ENCODE assay signal across 1 cellular context in the genomic region with DNA sequence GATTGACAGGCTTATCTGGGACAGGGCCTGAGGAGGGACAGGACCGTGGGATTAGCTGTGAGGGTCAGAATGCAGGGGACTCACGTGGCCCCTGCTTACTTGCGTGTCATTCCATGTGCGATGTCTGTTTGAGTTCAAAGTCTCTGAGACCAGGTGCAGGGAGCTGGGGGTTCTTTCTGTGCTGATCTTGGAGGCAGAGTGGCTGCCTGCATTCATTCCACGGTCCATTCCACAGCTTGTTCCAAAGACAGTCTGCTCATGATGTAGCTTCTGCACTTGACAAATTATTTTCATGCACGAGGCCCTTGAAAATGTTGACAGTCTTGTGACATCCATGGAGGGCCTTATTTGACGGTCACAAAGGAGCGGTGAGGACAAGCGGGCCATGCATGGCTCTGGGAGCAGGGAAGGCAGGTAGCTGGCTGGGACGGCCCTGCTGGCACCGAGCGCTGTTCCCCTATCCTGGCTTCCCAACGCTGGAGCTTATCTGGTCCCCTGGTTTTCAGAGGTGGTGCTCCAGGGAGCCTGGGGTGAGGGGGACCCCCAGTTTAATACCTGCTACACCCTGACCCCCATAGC.
TF ChIP-seq lines count a peak whose summit lies in the region.

No MANE protein-coding gene starts in this region.

TF ChIP-seq in HepG2, 621 proteins besides CTCF, POLR2A, EP300 and RAD21 (continued from another document and continues in another):
- TF ChIP-seq AHDC1 (CRISPR knock-in tag; IDR thresholded peaks at IDR 0.05; ENCODE audit: borderline replicate concordance) (no peak; the same call in 1 of the 2 replicates), ZNF446 (CRISPR knock-in tag; IDR thresholded peaks at IDR 0.05) (no peak), RXRA (CRISPR knock-in tag; IDR thresholded peaks at IDR 0.05) (peak; percentile 88; the same call in 1 of the 2 replicates), XRCC5 (optimal IDR thresholded peaks at IDR 0.05; ENCODE audit: low read length) (peak; percentile 87), ZKSCAN8 (CRISPR knock-in tag; IDR thresholded peaks at IDR 0.05; ENCODE audit: borderline replicate concordance) (peak; percentile 78; the same call in 1 of the 2 replicates), MATR3 (CRISPR knock-in tag; IDR thresholded peaks at IDR 0.05) (no peak), TCF7 (IDR thresholded peaks at IDR 0.05; ENCODE audit: low read depth) (no peak), NCOR1 (IDR thresholded peaks at IDR 0.05; ENCODE audit: borderline replicate concordance, low read length) (peak; percentile 65; the same call in 1 of the 2 replicates), ZNF354B (CRISPR knock-in tag; IDR thresholded peaks at IDR 0.05) (no peak), IKZF4 (CRISPR knock-in tag; IDR thresholded peaks at IDR 0.05; ENCODE audit: borderline replicate concordance, low read depth, not compliant biosample characterization) (no peak), TP53 (CRISPR knock-in tag; conservative IDR thresholded peaks at IDR 0.05) (no peak), ZSCAN25 (CRISPR knock-in tag; IDR thresholded peaks at IDR 0.05) (peak; percentile 66; the same call in 1 of the 2 replicates), ZNF432 (CRISPR knock-in tag; IDR thresholded peaks at IDR 0.05; ENCODE audit: borderline replicate concordance) (no peak), SNRNP70 (IDR thresholded peaks at IDR 0.05; ENCODE audit: low read depth, low read length) (no peak), ZNF337 (CRISPR knock-in tag; IDR thresholded peaks at IDR 0.05; ENCODE audit: borderline replicate concordance, low read depth) (no peak), NR2F6 (IDR thresholded peaks at IDR 0.05) (peak; percentile 72), NR2F6 (CRISPR knock-in tag; IDR thresholded peaks at IDR 0.05) (peak; percentile 84), IRX3 (CRISPR knock-in tag; IDR thresholded peaks at IDR 0.05; ENCODE audit: borderline replicate concordance, low read depth) (no peak; the same call in none of the 2 replicates), KDM3A (CRISPR knock-in tag; IDR thresholded peaks at IDR 0.05; ENCODE audit: low read depth) (peak; percentile 36; the same call in 1 of the 2 replicates)
- TF ChIP-seq, protein P1, sequence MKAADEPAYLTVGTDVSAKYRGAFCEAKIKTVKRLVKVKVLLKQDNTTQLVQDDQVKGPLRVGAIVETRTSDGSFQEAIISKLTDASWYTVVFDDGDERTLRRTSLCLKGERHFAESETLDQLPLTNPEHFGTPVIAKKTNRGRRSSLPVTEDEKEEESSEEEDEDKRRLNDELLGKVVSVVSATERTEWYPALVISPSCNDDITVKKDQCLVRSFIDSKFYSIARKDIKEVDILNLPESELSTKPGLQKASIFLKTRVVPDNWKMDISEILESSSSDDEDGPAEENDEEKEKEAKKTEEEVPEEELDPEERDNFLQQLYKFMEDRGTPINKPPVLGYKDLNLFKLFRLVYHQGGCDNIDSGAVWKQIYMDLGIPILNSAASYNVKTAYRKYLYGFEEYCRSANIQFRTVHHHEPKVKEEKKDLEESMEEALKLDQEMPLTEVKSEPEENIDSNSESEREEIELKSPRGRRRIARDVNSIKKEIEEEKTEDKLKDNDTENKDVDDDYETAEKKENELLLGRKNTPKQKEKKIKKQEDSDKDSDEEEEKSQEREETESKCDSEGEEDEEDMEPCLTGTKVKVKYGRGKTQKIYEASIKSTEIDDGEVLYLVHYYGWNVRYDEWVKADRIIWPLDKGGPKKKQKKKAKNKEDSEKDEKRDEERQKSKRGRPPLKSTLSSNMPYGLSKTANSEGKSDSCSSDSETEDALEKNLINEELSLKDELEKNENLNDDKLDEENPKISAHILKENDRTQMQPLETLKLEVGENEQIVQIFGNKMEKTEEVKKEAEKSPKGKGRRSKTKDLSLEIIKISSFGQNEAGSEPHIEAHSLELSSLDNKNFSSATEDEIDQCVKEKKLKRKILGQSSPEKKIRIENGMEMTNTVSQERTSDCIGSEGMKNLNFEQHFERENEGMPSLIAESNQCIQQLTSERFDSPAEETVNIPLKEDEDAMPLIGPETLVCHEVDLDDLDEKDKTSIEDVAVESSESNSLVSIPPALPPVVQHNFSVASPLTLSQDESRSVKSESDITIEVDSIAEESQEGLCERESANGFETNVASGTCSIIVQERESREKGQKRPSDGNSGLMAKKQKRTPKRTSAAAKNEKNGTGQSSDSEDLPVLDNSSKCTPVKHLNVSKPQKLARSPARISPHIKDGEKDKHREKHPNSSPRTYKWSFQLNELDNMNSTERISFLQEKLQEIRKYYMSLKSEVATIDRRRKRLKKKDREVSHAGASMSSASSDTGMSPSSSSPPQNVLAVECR (CRISPR knock-in tag; IDR thresholded peaks at IDR 0.05; ENCODE audit: borderline replicate concordance): peak; percentile 76
- TF ChIP-seq, protein P2, sequence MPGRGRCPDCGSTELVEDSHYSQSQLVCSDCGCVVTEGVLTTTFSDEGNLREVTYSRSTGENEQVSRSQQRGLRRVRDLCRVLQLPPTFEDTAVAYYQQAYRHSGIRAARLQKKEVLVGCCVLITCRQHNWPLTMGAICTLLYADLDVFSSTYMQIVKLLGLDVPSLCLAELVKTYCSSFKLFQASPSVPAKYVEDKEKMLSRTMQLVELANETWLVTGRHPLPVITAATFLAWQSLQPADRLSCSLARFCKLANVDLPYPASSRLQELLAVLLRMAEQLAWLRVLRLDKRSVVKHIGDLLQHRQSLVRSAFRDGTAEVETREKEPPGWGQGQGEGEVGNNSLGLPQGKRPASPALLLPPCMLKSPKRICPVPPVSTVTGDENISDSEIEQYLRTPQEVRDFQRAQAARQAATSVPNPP (CRISPR knock-in tag; IDR thresholded peaks at IDR 0.05): peak; percentile 72
- TF ChIP-seq, protein P3, sequence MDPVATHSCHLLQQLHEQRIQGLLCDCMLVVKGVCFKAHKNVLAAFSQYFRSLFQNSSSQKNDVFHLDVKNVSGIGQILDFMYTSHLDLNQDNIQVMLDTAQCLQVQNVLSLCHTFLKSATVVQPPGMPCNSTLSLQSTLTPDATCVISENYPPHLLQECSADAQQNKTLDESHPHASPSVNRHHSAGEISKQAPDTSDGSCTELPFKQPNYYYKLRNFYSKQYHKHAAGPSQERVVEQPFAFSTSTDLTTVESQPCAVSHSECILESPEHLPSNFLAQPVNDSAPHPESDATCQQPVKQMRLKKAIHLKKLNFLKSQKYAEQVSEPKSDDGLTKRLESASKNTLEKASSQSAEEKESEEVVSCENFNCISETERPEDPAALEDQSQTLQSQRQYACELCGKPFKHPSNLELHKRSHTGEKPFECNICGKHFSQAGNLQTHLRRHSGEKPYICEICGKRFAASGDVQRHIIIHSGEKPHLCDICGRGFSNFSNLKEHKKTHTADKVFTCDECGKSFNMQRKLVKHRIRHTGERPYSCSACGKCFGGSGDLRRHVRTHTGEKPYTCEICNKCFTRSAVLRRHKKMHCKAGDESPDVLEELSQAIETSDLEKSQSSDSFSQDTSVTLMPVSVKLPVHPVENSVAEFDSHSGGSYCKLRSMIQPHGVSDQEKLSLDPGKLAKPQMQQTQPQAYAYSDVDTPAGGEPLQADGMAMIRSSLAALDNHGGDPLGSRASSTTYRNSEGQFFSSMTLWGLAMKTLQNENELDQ (CRISPR knock-in tag; IDR thresholded peaks at IDR 0.05; ENCODE audit: borderline replicate concordance): 0 out of 2 replicates have a peak, but pooled peaks have one; percentile 64
- TF ChIP-seq, protein P4, sequence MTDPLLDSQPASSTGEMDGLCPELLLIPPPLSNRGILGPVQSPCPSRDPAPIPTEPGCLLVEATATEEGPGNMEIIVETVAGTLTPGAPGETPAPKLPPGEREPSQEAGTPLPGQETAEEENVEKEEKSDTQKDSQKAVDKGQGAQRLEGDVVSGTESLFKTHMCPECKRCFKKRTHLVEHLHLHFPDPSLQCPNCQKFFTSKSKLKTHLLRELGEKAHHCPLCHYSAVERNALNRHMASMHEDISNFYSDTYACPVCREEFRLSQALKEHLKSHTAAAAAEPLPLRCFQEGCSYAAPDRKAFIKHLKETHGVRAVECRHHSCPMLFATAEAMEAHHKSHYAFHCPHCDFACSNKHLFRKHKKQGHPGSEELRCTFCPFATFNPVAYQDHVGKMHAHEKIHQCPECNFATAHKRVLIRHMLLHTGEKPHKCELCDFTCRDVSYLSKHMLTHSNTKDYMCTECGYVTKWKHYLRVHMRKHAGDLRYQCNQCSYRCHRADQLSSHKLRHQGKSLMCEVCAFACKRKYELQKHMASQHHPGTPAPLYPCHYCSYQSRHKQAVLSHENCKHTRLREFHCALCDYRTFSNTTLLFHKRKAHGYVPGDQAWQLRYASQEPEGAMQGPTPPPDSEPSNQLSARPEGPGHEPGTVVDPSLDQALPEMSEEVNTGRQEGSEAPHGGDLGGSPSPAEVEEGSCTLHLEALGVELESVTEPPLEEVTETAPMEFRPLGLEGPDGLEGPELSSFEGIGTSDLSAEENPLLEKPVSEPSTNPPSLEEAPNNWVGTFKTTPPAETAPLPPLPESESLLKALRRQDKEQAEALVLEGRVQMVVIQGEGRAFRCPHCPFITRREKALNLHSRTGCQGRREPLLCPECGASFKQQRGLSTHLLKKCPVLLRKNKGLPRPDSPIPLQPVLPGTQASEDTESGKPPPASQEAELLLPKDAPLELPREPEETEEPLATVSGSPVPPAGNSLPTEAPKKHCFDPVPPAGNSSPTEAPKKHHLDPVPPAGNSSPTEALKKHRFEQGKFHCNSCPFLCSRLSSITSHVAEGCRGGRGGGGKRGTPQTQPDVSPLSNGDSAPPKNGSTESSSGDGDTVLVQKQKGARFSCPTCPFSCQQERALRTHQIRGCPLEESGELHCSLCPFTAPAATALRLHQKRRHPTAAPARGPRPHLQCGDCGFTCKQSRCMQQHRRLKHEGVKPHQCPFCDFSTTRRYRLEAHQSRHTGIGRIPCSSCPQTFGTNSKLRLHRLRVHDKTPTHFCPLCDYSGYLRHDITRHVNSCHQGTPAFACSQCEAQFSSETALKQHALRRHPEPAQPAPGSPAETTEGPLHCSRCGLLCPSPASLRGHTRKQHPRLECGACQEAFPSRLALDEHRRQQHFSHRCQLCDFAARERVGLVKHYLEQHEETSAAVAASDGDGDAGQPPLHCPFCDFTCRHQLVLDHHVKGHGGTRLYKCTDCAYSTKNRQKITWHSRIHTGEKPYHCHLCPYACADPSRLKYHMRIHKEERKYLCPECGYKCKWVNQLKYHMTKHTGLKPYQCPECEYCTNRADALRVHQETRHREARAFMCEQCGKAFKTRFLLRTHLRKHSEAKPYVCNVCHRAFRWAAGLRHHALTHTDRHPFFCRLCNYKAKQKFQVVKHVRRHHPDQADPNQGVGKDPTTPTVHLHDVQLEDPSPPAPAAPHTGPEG (CRISPR knock-in tag; IDR thresholded peaks at IDR 0.05): peak; percentile 86
- TF ChIP-seq, protein P5, sequence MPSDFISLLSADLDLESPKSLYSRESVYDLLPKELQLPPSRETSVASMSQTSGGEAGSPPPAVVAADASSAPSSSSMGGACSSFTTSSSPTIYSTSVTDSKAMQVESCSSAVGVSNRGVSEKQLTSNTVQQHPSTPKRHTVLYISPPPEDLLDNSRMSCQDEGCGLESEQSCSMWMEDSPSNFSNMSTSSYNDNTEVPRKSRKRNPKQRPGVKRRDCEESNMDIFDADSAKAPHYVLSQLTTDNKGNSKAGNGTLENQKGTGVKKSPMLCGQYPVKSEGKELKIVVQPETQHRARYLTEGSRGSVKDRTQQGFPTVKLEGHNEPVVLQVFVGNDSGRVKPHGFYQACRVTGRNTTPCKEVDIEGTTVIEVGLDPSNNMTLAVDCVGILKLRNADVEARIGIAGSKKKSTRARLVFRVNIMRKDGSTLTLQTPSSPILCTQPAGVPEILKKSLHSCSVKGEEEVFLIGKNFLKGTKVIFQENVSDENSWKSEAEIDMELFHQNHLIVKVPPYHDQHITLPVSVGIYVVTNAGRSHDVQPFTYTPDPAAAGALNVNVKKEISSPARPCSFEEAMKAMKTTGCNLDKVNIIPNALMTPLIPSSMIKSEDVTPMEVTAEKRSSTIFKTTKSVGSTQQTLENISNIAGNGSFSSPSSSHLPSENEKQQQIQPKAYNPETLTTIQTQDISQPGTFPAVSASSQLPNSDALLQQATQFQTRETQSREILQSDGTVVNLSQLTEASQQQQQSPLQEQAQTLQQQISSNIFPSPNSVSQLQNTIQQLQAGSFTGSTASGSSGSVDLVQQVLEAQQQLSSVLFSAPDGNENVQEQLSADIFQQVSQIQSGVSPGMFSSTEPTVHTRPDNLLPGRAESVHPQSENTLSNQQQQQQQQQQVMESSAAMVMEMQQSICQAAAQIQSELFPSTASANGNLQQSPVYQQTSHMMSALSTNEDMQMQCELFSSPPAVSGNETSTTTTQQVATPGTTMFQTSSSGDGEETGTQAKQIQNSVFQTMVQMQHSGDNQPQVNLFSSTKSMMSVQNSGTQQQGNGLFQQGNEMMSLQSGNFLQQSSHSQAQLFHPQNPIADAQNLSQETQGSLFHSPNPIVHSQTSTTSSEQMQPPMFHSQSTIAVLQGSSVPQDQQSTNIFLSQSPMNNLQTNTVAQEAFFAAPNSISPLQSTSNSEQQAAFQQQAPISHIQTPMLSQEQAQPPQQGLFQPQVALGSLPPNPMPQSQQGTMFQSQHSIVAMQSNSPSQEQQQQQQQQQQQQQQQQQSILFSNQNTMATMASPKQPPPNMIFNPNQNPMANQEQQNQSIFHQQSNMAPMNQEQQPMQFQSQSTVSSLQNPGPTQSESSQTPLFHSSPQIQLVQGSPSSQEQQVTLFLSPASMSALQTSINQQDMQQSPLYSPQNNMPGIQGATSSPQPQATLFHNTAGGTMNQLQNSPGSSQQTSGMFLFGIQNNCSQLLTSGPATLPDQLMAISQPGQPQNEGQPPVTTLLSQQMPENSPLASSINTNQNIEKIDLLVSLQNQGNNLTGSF (CRISPR knock-in tag; IDR thresholded peaks at IDR 0.05): peak; percentile 82; the same call in 1 of the 2 replicates
